ENCODE assay signal across 2 cellular contexts in the genomic region with DNA sequence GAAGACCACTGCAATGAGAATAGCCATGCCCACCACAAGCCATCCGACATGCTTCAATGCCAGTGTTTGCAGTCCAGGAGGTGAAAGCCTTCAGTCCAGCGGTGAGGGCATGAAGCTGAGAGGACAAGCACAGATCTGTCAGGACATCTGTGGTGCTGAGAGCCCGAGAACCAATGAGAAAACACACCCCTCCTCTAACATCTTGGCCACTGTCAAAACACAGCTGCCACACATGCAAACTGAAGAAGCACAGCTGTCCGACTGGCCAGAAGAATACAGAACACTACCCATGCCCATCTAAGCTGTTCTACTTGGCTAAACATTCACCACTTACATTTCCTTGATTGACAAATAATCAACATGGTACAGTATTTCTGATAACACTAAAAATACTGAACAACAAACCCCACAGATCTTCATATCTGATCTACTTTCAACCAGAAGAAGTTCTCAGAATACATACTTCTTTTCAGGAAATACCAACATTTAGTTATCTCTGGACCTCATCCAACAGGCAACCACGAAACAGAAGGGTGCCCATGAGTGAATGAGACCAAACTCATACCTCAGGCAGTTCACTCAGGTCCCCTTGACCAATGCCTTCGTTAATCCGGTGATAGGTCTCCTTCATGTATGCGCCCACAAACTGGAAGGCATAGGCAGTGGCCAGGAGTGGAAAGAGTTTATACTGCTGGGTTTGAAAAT.
TF ChIP-seq lines count a peak whose summit lies in the region.

No MANE protein-coding gene starts in this region.

TF ChIP-seq in SK-N-SH treated with all-trans-retinoic acid at 6 μM for 48 hours, 23 proteins besides CTCF, POLR2A, EP300 and RAD21:
- TF ChIP-seq, protein P1, sequence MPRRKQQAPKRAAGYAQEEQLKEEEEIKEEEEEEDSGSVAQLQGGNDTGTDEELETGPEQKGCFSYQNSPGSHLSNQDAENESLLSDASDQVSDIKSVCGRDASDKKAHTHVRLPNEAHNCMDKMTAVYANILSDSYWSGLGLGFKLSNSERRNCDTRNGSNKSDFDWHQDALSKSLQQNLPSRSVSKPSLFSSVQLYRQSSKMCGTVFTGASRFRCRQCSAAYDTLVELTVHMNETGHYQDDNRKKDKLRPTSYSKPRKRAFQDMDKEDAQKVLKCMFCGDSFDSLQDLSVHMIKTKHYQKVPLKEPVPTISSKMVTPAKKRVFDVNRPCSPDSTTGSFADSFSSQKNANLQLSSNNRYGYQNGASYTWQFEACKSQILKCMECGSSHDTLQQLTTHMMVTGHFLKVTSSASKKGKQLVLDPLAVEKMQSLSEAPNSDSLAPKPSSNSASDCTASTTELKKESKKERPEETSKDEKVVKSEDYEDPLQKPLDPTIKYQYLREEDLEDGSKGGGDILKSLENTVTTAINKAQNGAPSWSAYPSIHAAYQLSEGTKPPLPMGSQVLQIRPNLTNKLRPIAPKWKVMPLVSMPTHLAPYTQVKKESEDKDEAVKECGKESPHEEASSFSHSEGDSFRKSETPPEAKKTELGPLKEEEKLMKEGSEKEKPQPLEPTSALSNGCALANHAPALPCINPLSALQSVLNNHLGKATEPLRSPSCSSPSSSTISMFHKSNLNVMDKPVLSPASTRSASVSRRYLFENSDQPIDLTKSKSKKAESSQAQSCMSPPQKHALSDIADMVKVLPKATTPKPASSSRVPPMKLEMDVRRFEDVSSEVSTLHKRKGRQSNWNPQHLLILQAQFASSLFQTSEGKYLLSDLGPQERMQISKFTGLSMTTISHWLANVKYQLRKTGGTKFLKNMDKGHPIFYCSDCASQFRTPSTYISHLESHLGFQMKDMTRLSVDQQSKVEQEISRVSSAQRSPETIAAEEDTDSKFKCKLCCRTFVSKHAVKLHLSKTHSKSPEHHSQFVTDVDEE (CRISPR knock-in tag; IDR thresholded peaks at IDR 0.05) = no peak
- TF ChIP-seq ZFP30 (CRISPR knock-in tag; IDR thresholded peaks at IDR 0.05) (no peak), PPARA (CRISPR knock-in tag; IDR thresholded peaks at IDR 0.05; ENCODE audit: borderline replicate concordance) (no peak), ZNF70 (CRISPR knock-in tag; IDR thresholded peaks at IDR 0.05) (peak; percentile 75), OSR1 (CRISPR knock-in tag; IDR thresholded peaks at IDR 0.05) (no peak)
- TF ChIP-seq, protein P2, sequence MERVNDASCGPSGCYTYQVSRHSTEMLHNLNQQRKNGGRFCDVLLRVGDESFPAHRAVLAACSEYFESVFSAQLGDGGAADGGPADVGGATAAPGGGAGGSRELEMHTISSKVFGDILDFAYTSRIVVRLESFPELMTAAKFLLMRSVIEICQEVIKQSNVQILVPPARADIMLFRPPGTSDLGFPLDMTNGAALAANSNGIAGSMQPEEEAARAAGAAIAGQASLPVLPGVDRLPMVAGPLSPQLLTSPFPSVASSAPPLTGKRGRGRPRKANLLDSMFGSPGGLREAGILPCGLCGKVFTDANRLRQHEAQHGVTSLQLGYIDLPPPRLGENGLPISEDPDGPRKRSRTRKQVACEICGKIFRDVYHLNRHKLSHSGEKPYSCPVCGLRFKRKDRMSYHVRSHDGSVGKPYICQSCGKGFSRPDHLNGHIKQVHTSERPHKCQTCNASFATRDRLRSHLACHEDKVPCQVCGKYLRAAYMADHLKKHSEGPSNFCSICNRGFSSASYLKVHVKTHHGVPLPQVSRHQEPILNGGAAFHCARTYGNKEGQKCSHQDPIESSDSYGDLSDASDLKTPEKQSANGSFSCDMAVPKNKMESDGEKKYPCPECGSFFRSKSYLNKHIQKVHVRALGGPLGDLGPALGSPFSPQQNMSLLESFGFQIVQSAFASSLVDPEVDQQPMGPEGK (CRISPR knock-in tag; IDR thresholded peaks at IDR 0.05; ENCODE audit: borderline replicate concordance) = no peak

TF ChIP-seq in endothelial cell of umbilical vein, 7 proteins besides CTCF, POLR2A, EP300 and RAD21:
- no peak for TF ChIP-seq JUN (IDR thresholded peaks at IDR 0.05; ENCODE audit: borderline replicate concordance, insufficient read depth, insufficient read length, low read depth)
- no peak for TF ChIP-seq POLR2AphosphoS5 (IDR thresholded peaks at IDR 0.05; ENCODE audit: insufficient read depth, low read depth, low read length)
- TF ChIP-seq GATA2 (IDR thresholded peaks at IDR 0.05; ENCODE audit: insufficient read depth, insufficient read length, low read depth, low read length) = no peak
- no peak for TF ChIP-seq MYC (IDR thresholded peaks at IDR 0.05; ENCODE audit: low read depth, low read length)
- no peak for TF ChIP-seq EZH2 (IDR thresholded peaks at IDR 0.05; ENCODE audit: borderline replicate concordance, low read depth, low read length, severe bottlenecking)
- TF ChIP-seq, protein P3, sequence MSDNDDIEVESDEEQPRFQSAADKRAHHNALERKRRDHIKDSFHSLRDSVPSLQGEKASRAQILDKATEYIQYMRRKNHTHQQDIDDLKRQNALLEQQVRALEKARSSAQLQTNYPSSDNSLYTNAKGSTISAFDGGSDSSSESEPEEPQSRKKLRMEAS (IDR thresholded peaks at IDR 0.05; ENCODE audit: insufficient read depth, insufficient read length) = no peak
- TF ChIP-seq FOS (IDR thresholded peaks at IDR 0.05; ENCODE audit: borderline replicate concordance, insufficient read depth, low read length) = no peak
